Comparison of ENCODE assay signal across 9 cellular contexts in the genomic region with DNA sequence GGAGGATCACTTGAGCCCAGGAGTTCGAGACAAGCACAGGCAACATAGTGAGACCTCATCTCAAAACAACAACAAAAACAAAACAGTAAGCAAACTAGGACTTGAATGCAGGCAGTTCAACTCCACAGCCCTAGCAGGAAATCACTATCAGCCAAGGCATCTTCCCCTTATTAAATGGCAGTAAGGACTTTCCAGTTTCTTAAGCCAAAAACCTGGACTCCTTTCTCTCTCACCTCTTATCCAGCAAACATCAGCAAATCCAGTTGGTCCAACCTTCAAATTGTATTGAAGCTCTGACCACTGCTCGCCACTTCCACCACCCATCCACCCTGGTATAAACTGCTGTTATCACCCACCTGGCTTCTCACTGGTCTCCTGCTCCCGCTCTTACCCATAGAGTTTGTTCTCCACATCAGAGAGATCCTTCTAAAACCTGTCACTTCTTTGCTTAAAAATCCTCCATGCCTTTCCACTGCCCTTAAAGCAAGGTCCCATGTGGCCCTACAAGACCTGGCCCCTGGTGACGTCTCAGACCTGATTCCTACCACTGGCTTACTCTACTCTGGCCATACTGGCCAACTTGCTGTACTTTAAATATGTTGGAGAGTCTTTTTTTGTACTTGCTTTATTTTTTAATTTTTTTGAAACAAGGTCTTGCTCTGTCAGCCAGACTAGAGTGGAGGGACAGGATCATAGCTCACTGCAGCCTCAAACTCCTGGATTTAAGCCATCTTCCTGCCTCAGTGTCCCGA. TPM values are rescaled to one million over a fixed set of nuclear protein-coding genes. Genes with fewer than 3 reads are reported as not detected.
A peak's percentile ranks its signal among the peaks of the same experiment; 100 is the strongest.
DNase-seq lines count a peak whose midpoint lies in the region; TF ChIP-seq lines count a peak whose summit lies in the region.
"Had no signal": no experiment of that assay in that cellular context is flagged by ENCODE, and none has a peak within 500 bp of the region (broad histone marks: within the 10 kb centered on the region; RNA-seq: fewer than 3 reads in every experiment).

No MANE protein-coding gene starts in this region.

- H3K36me3 Mint-ChIP-seq in CD8-positive, alpha-beta memory T cell: peaks cover 0 to 47% (median 7%) of the 10 kb centered on the region in 3 donors
- peaks cover 65% of the 10 kb centered on the region for H3K36me3 Mint-ChIP-seq in dendritic cell treated with granulocyte-macrophage colony-stimulating factor and Interleukin-4, amounts not matched to agents 40 ng/mL and 50 ng/mL, for 4 days (ENCODE audit: low read depth)
- H3K36me3 Mint-ChIP-seq in progenitor cell of endocrine pancreas (ENCODE audit: insufficient read depth): peaks cover 25% of the 10 kb centered on the region

- no peaks in the 10 kb centered on the region for H3K27me3 ChIP-seq in CD8-positive, alpha-beta memory T cell (ENCODE audit: insufficient read depth, low read length, poor library complexity, severe bottlenecking)
- no peaks in the 10 kb centered on the region for H3K27me3 ChIP-seq in Peyer's patch

- no peaks in the 10 kb centered on the region for H3K27me3 Mint-ChIP-seq in CD8-positive, alpha-beta memory T cell
- no peaks in the 10 kb centered on the region for H3K27me3 Mint-ChIP-seq in dendritic cell treated with granulocyte-macrophage colony-stimulating factor and Interleukin-4, amounts not matched to agents 40 ng/mL and 50 ng/mL, for 4 days
- H3K27me3 Mint-ChIP-seq in progenitor cell of endocrine pancreas: no peaks in the 10 kb centered on the region

- peak overlapping the region in 2 of 7 donors; percentile 0 to 21 for H3K4me3 Mint-ChIP-seq in CD8-positive, alpha-beta memory T cell
- no peak overlapping the region for H3K4me3 Mint-ChIP-seq in dendritic cell treated with granulocyte-macrophage colony-stimulating factor and Interleukin-4, amounts not matched to agents 40 ng/mL and 50 ng/mL, for 4 days
- H3K4me3 Mint-ChIP-seq in progenitor cell of endocrine pancreas (ENCODE audit: low read depth): no peak overlapping the region

- POLR2A ChIA-PET in CD8-positive, alpha-beta memory T cell (lab: Charles Lee): no interaction called here
- POLR2A ChIA-PET in HEK293T (lab: Yijun Ruan, JAX): no interaction called here

- no peak for DNase-seq in CD8-positive, alpha-beta memory T cell
- DNase-seq in Peyer's patch (no peak), progenitor cell of endocrine pancreas (ENCODE audit: low spot score, unreplicated experiment) (no peak), HEK293T (ENCODE audit: extremely low spot score) (no peak), HCEC 1CT (no peak), NCI-H2227 treated with DMSO at 0.1 percent for 48 hours (lab: John Stamatoyannopoulos, UW) (no peak), NCI-H1105 (lab: John Stamatoyannopoulos, UW) (no peak)
- DNase-seq: activated CD4-positive, CD25-positive, alpha-beta regulatory T cell treated with anti-CD3 and anti-CD28 coated beads, Interleukin-2, amount 50 U/mL, for 72 hours had no signal

- no peaks in the 10 kb centered on the region for H3K9me3 ChIP-seq in CD8-positive, alpha-beta memory T cell (ENCODE audit: low read length)
- H3K9me3 ChIP-seq in Peyer's patch: no peaks in the 10 kb centered on the region

- H3K9me3 Mint-ChIP-seq in CD8-positive, alpha-beta memory T cell: no peaks in the 10 kb centered on the region
- H3K9me3 Mint-ChIP-seq in dendritic cell treated with granulocyte-macrophage colony-stimulating factor and Interleukin-4, amounts not matched to agents 40 ng/mL and 50 ng/mL, for 4 days: no peaks in the 10 kb centered on the region
- no peaks in the 10 kb centered on the region for H3K9me3 Mint-ChIP-seq in progenitor cell of endocrine pancreas (ENCODE audit: low read depth)

- H3K36me3 ChIP-seq in CD8-positive, alpha-beta memory T cell (ENCODE audit: insufficient read depth, low read length): peaks cover 12% of the 10 kb centered on the region
- peaks cover 0 to 17% (median 0%) of the 10 kb centered on the region in 3 donors for H3K36me3 ChIP-seq in Peyer's patch

- CTCF ChIA-PET in CD8-positive, alpha-beta memory T cell (lab: Charles Lee): interaction anchor here (1.0 to 2.6 kb wide), 5 partner anchors 10 to 34 kb away, joined by 3 to 15 read pairs (median 3); no protein-coding TSS in a partner anchor
- CTCF ChIA-PET in HEK293T (lab: Yijun Ruan, JAX): interaction anchor here (2.2 kb wide), 1 partner anchor 33 kb away, joined by 11 read pairs; no protein-coding TSS in a partner anchor

- peaks cover 32% of the 10 kb centered on the region for H3K4me1 ChIP-seq in CD8-positive, alpha-beta memory T cell (ENCODE audit: insufficient read depth, low read length)
- H3K4me1 ChIP-seq in Peyer's patch: peaks cover 0 to 55% (median 17%) of the 10 kb centered on the region in 4 donors

- H3K4me1 Mint-ChIP-seq in CD8-positive, alpha-beta memory T cell: peaks cover 56 to 78% (median 69%) of the 10 kb centered on the region in 3 donors
- peaks cover 73% of the 10 kb centered on the region for H3K4me1 Mint-ChIP-seq in dendritic cell treated with granulocyte-macrophage colony-stimulating factor and Interleukin-4, amounts not matched to agents 40 ng/mL and 50 ng/mL, for 4 days (ENCODE audit: low read depth)
- peaks cover 49% of the 10 kb centered on the region for H3K4me1 Mint-ChIP-seq in progenitor cell of endocrine pancreas (ENCODE audit: low read depth)

- no peak for TF ChIP-seq CTCF in Peyer's patch (IDR thresholded peaks at IDR 0.05)
- no peak for TF ChIP-seq CTCF in progenitor cell of endocrine pancreas (IDR thresholded peaks at IDR 0.05; ENCODE audit: unreplicated experiment)

- peak overlapping the region; percentile 48 to 96 (median 84) for H3K27ac Mint-ChIP-seq in CD8-positive, alpha-beta memory T cell
- peak overlapping the region; percentile 15 for H3K27ac Mint-ChIP-seq in dendritic cell treated with granulocyte-macrophage colony-stimulating factor and Interleukin-4, amounts not matched to agents 40 ng/mL and 50 ng/mL, for 4 days
- peak overlapping the region; percentile 27 for H3K27ac Mint-ChIP-seq in progenitor cell of endocrine pancreas

- intact Hi-C loops in dendritic cell treated with granulocyte-macrophage colony-stimulating factor and Interleukin-4, amounts not matched to agents 40 ng/mL and 50 ng/mL, for 4 days (cut with micrococcal nuclease): no loop called here

- H3K27ac ChIP-seq in CD8-positive, alpha-beta memory T cell (ENCODE audit: low read depth, low read length): peak overlapping the region; percentile 27
- peak overlapping the region in 3 of 4 donors; percentile 57 to 90 (median 87) for H3K27ac ChIP-seq in Peyer's patch

- TF ChIP-seq POLR2A in Peyer's patch (IDR thresholded peaks at IDR 0.05): no peak

- H3K4me3 ChIP-seq in CD8-positive, alpha-beta memory T cell (ENCODE audit: low read length): no peak overlapping the region
- no peak overlapping the region for H3K4me3 ChIP-seq in Peyer's patch

TF ChIP-seq in HEK293T, 16 proteins besides CTCF, POLR2A, EP300 and RAD21:
- TF ChIP-seq, protein P1, sequence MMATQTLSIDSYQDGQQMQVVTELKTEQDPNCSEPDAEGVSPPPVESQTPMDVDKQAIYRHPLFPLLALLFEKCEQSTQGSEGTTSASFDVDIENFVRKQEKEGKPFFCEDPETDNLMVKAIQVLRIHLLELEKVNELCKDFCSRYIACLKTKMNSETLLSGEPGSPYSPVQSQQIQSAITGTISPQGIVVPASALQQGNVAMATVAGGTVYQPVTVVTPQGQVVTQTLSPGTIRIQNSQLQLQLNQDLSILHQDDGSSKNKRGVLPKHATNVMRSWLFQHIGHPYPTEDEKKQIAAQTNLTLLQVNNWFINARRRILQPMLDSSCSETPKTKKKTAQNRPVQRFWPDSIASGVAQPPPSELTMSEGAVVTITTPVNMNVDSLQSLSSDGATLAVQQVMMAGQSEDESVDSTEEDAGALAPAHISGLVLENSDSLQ (IDR thresholded peaks at IDR 0.05): no peak
- no peak for TF ChIP-seq FOXA1 (IDR thresholded peaks at IDR 0.05)
- no peak for TF ChIP-seq BHLHE40 (IDR thresholded peaks at IDR 0.05; ENCODE audit: borderline replicate concordance)
- TF ChIP-seq ELF4 (IDR thresholded peaks at IDR 0.05): no peak
TF ChIP-seq in HEK293T: peak in this region for 0.

RNA-seq across cellular contexts. Expression of gene BCL2L1, which starts 27.6 kb away (rescaled TPM):
- 100 to 1,000 TPM; 328 TPM for total RNA-seq in CD8-positive, alpha-beta memory T cell
- polyA plus RNA-seq in CD8-positive, alpha-beta memory T cell: 32.1 TPM
- 100 to 1,000 TPM in 3 of 4 donors, 10 to 100 TPM in 1; 85.0 to 185 (median 144) TPM for total RNA-seq in Peyer's patch
- 130 and 136 TPM in 2 replicates for total RNA-seq in progenitor cell of endocrine pancreas

RNA-seq across cellular contexts. Expression of gene TPX2, which starts 44.1 kb away (rescaled TPM):
- 10 to 100 TPM; 60.3 to 62.7 TPM for total RNA-seq in CD8-positive, alpha-beta memory T cell
- polyA plus RNA-seq in CD8-positive, alpha-beta memory T cell: 1.1 TPM
- 10 to 100 TPM in 1 of 4 donors, 1 to 10 TPM in 3; 4.4 to 26.4 (median 9.3) TPM for total RNA-seq in Peyer's patch
- 71.9 and 77.0 TPM in 2 replicates for total RNA-seq in progenitor cell of endocrine pancreas

RNA-seq across cellular contexts. Expression of gene COX4I2, which starts 57.3 kb away (rescaled TPM):
- total RNA-seq in CD8-positive, alpha-beta memory T cell: not detected
- not detected for polyA plus RNA-seq in CD8-positive, alpha-beta memory T cell
- total RNA-seq in Peyer's patch: 1 to 10 TPM in 1 of 4 donors, not detected in 3; 2.5 TPM
- not detected in 2 replicates for total RNA-seq in progenitor cell of endocrine pancreas

Comparison
In these comparisons a context has a peak if more than half of its experiments do, and no peak if none do; other contexts are left out.
1. H3K27ac Mint-ChIP-seq: peak in every context shown above with its lines; median percentile 84 in CD8-positive, alpha-beta memory T cell; 27 in progenitor cell of endocrine pancreas; 15 in dendritic cell treated with granulocyte-macrophage colony-stimulating factor and Interleukin-4, amounts not matched to agents 40 ng/mL and 50 ng/mL, for 4 days.